Comparison of ENCODE assay signal across 35 cellular contexts in the genomic region with DNA sequence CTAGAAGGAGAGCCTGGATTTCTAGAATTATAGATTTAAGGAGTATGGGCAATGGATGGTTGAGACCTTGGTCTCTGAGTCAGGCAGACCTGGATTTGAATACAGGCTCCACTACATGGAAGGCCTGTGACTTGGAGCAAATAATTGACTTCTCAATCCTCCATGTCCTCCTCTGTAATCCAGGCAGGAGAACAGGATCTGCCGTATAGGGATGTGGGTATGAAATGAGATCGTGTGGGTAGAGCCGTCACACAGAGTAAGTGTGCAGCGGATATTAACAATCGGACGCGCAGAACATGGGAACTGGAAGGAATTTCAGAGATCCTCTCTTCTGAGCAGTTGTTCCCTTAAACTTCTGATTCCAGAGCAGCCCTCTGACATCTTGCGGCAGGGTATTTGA. TPM values are rescaled to one million over a fixed set of nuclear protein-coding genes. Genes with fewer than 3 reads are reported as not detected.
"Had no signal": no experiment of that assay in that cellular context is flagged by ENCODE, and none has a peak within 500 bp of the region (broad histone marks: within the 10 kb centered on the region; RNA-seq: fewer than 3 reads in every experiment).

No MANE protein-coding gene starts in this region.

- H3K9me3 ChIP-seq: ascending aorta, left lung, ovary, thoracic aorta had no signal

- H3K27me3 Mint-ChIP-seq: activated naive CD8-positive, alpha-beta T cell had no signal

- H3K4me1 ChIP-seq: ascending aorta, gastroesophageal sphincter had no signal

- H3K27me3 ChIP-seq: ascending aorta, cardiac muscle cell, dorsolateral prefrontal cortex, gastroesophageal sphincter, heart left ventricle, left lung, ovary had no signal

- H3K36me3 ChIP-seq: ascending aorta, cardiac muscle cell, gastroesophageal sphincter, heart left ventricle, left lung, ovary, thoracic aorta, WERI-Rb-1 had no signal

- DNase-seq: activated CD4-positive, alpha-beta T cell treated with anti-CD3 and anti-CD28 coated beads for 48 hours; activated effector memory CD4-positive, alpha-beta T cell treated with Interleukin-2 at 50 U/mL for 16 hours; activated naive CD4-positive, alpha-beta T cell treated with Interleukin-2 at 50 U/mL for 16 hours; activated T-cell treated with anti-CD3 and anti-CD28 coated beads for 4 hours; dorsolateral prefrontal cortex; effector memory CD4-positive, alpha-beta T cell; erythroblast; heart left ventricle; naive thymus-derived CD4-positive, alpha-beta T cell; ovary; stimulated activated CD4-positive, alpha-beta T cell treated with anti-CD3 and anti-CD28 coated beads, Interleukin-4, amount 100 ng/mL, for 24 hours; stimulated activated naive CD4-positive, alpha-beta T cell; T-helper 17 cell; T1000; WERI-Rb-1 had no signal

- H3K4me3 ChIP-seq: ascending aorta, cardiac muscle cell, coronary artery, dorsolateral prefrontal cortex, gastroesophageal sphincter, heart left ventricle, left lung, ovary, skin epidermis, thoracic aorta had no signal

- H3K27ac ChIP-seq: ascending aorta, cardiac muscle cell, coronary artery, dorsolateral prefrontal cortex, gastroesophageal sphincter, heart left ventricle, left lung, ovary, thoracic aorta, WERI-Rb-1 had no signal

- H3K36me3 Mint-ChIP-seq: activated naive CD8-positive, alpha-beta T cell; brain; mesothelial cell of epicardium had no signal

- ATAC-seq: activated CD4-positive, CD25-positive, alpha-beta regulatory T cell treated with anti-CD3 and anti-CD28 coated beads, Interleukin-2, amount 50 U/mL, for 24 hours; gastroesophageal sphincter; naive thymus-derived CD4-positive, alpha-beta T cell; sciatic nerve; T-helper 17 cell had no signal

- H3K27ac Mint-ChIP-seq: activated CD8-positive, alpha-beta T cell treated with anti-CD3 and anti-CD28 coated beads, Interleukin-2, amount 10 ng/mL, durations not matched to agents 7 days and 5 days; activated naive CD8-positive, alpha-beta T cell; brain; mesothelial cell of epicardium; naive thymus-derived CD4-positive, alpha-beta T cell; progenitor cell of endocrine pancreas; T-helper 17 cell had no signal

- H3K4me3 Mint-ChIP-seq: activated CD8-positive, alpha-beta T cell treated with anti-CD3 and anti-CD28 coated beads, Interleukin-2, amount 10 ng/mL, durations not matched to agents 7 days and 5 days; activated naive CD8-positive, alpha-beta T cell; brain; mesothelial cell of epicardium; naive thymus-derived CD4-positive, alpha-beta T cell; T-helper 17 cell had no signal

RNA-seq across cellular contexts. Expression of a gene that starts 11.5 kb away (rescaled TPM):
- total RNA-seq: ascending aorta, fibroblast of lung, fibroblast of villous mesenchyme, kidney epithelial cell, lung microvascular endothelial cell, renal cortical epithelial cell had no signal
- polyA plus RNA-seq: fibroblast of lung, neural cell had no signal

RNA-seq across cellular contexts. Expression of a gene that starts 45.5 kb away (rescaled TPM):
- total RNA-seq: cardiac muscle cell, fibroblast of villous mesenchyme, lung microvascular endothelial cell had no signal
- polyA plus RNA-seq: cardiac muscle cell, fibroblast of lung had no signal
